In the genomic region with DNA sequence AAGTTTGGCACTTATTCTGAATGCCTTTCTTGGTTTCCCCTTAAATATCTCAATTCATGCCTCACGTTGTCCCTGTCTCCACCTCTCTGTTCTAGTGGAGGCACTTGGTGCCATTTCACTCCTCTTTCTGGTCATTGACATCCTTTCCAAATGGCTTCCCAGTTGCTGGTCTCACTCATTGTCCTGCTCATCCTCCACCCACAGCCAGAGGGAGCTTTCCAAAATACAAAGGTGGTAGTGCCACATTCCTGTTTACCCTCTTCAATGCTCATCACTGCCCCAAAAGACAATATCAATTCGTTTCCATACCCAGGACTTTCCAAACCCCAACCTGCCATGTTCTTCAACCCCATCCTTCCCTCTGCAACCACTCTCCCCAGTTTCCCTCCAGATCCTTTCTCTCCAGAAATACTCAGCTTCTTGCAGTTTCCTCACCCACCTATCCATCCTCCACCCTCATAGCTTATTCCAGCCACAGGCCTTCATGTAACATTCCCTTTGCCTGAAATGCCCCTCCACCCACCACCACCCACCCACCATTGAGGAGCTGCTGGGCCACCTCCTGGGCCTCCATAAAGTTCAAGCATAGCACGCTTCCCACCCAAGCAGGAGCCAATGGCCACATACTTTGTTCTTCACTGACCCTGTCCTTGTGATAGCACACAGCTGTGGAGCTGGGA, we compare ENCODE assay signal across 16 cellular contexts.
DNase-seq lines count a peak whose midpoint lies in the region; ATAC-seq, FAIRE-seq and TF ChIP-seq lines count a peak whose summit lies in the region.
"Had no signal": no experiment of that assay in that cellular context is flagged by ENCODE, and none has a peak within 500 bp of the region (broad histone marks: within the 10 kb centered on the region; RNA-seq: fewer than 3 reads in every experiment).

No MANE protein-coding gene starts in this region.

- FAIRE-seq in HepG2 (lab: Jason Lieb, UNC) (no peak), H1 (lab: Jason Lieb, UNC) (no peak)
- FAIRE-seq: kidney had no signal

- H3K23ac ChIP-seq in H1 (ENCODE audit: insufficient read length), result no peak overlapping the region

- H3K9ac ChIP-seq in HepG2 (ENCODE audit: insufficient read depth, low read depth, low read length), result no peak overlapping the region
- no peak overlapping the region for H3K9ac ChIP-seq in H1 (replicated peaks in 1 of 4; ENCODE audit: extremely low read depth in 1 of 4, low read depth in 3 of 4, low read length in 3 of 4)

- no TSS peak for BruUV-seq in HepG2 (replicated peaks; lab: Mats Ljungman, UMichigan)

- H3K79me2 ChIP-seq in HepG2 (ENCODE audit: insufficient read depth, low read length), result no peaks in the 10 kb centered on the region
- H3K79me2 ChIP-seq in H1 (ENCODE audit: control insufficient read depth in 1 of 2, insufficient read depth in 2 of 2, low read length in 2 of 2), result no peaks in the 10 kb centered on the region

- no peak overlapping the region for H2BK15ac ChIP-seq in H1 (ENCODE audit: low read length)

- POLR2A ChIA-PET in HepG2 (lab: Yijun Ruan, JAX), result no interaction called here
- POLR2A ChIA-PET in H1 (lab: Charles Lee; ENCODE audit: partially characterized antibody), result no interaction called here
- POLR2A ChIA-PET in naive thymus-derived CD4-positive, alpha-beta T cell (lab: Charles Lee), result no interaction called here

- intact Hi-C loops in right lobe of liver (cut with DNase I) (no loop called here), HepG2 (cut with micrococcal nuclease; ENCODE audit: unreplicated experiment) (no loop called here), upper lobe of right lung (cut with DNase I) (no loop called here)
- intact Hi-C loops in naive thymus-derived CD4-positive, alpha-beta T cell (cut with micrococcal nuclease), result loop anchor here in 1 of 2 donors (5.0 kb wide), 1 partner anchor 58 kb away; no protein-coding TSS in a partner anchor

- no peak overlapping the region for H2AK5ac ChIP-seq in H1 (ENCODE audit: low read depth, low read length)

- TF ChIP-seq CTCF in right lobe of liver (IDR thresholded peaks at IDR 0.05) (peak in 3 of 4 donors; percentile 15 to 27 (median 19)), HepG2 (CRISPR knock-in tag; IDR thresholded peaks at IDR 0.05) (no peak), H1 (IDR thresholded peaks at IDR 0.05; ENCODE audit: control extremely low read depth in 1 of 3, insufficient read depth in 1 of 3, low read depth in 1 of 3, low read length in 3 of 3) (peak; percentile 19 to 58 (median 27); a peak in 3 of 4 replicates), upper lobe of right lung (IDR thresholded peaks at IDR 0.05) (peak; percentile 11)

- H4K20me1 ChIP-seq in HepG2 (ENCODE audit: insufficient read depth, low read length) (no peaks in the 10 kb centered on the region), H1 (replicated peaks in 1 of 2; ENCODE audit: control insufficient read depth in 1 of 2, insufficient read depth in 2 of 2, low read length in 2 of 2) (no peaks in the 10 kb centered on the region)

- no peak overlapping the region for H2BK12ac ChIP-seq in H1 (ENCODE audit: low read depth, low read length)

- no peak for TF ChIP-seq POLR2A in right lobe of liver (IDR thresholded peaks at IDR 0.05)
- no peak for TF ChIP-seq POLR2A in HepG2 (IDR thresholded peaks at IDR 0.05; ENCODE audit: insufficient read depth in 1 of 2, low read depth in 2 of 2, low read length in 2 of 2)
- TF ChIP-seq POLR2A in H1 (IDR thresholded peaks at IDR 0.05; ENCODE audit: control extremely low read depth in 1 of 2, low read depth in 2 of 2, low read length in 2 of 2), result no peak

- H3K4me3 ChIP-seq in right lobe of liver (no peak overlapping the region), HepG2 (replicated peaks in 1 of 3; ENCODE audit: insufficient read depth in 1 of 3, low read depth in 2 of 3, low read length in 3 of 3) (no peak overlapping the region), H1 (ENCODE audit: extremely low read depth in 1 of 4, insufficient read depth in 2 of 4, low read depth in 3 of 4, low read length in 4 of 4) (no peak overlapping the region), upper lobe of right lung (no peak overlapping the region)
- no peak overlapping the region for H3K4me3 ChIP-seq in naive thymus-derived CD4-positive, alpha-beta T cell (ENCODE audit: low read length)

- H3K27me3 Mint-ChIP-seq in naive thymus-derived CD4-positive, alpha-beta T cell, result peaks cover 0 to 55% (median 6%) of the 10 kb centered on the region in 5 donors

- H3K56ac ChIP-seq in H1 (replicated peaks; ENCODE audit: insufficient read length, low read depth, low read length), result no peak overlapping the region

- WGBS in right lobe of liver (ENCODE audit: insufficient coverage, low coverage, low lambda C conversion rate, missing lambda C conversion rate), result 50% methylated on average over 2 of the region's 3 CpGs
- 9% methylated on average over 3 of the region's 3 CpGs for WGBS in HepG2 (ENCODE audit: low lambda C conversion rate)
- WGBS in H1 (ENCODE audit: extremely low coverage in 1 of 2, insufficient coverage in 1 of 2, insufficient read length in 1 of 2, insufficient replicate concordance in 2 of 2, low coverage in 1 of 2, low lambda C conversion rate in 2 of 2, missing lambda C conversion rate in 1 of 2), 2 experiments, result 89% methylated on average over 3 of the region's 3 CpGs; no CpG with 5 or more reads in 1 of the 2 experiments

- TF ChIP-seq RAD21 in HepG2 (CRISPR knock-in tag; IDR thresholded peaks at IDR 0.05) (no peak), H1 (IDR thresholded peaks at IDR 0.05 in 1 of 2, conservative IDR thresholded peaks at IDR 0.05 in 1 of 2; ENCODE audit: low read depth in 2 of 2, low read length in 2 of 2) (peak in 1 of 2 experiments; percentile 32; a peak in 2 of 4 replicates)

- TF ChIP-seq EP300 in HepG2 (IDR thresholded peaks at IDR 0.05; ENCODE audit: low read depth in 2 of 2, low read length in 2 of 2), result no peak
- no peak for TF ChIP-seq EP300 in HepG2 (CRISPR knock-in tag; IDR thresholded peaks at IDR 0.05; ENCODE audit: borderline replicate concordance)
- TF ChIP-seq EP300 in H1 (IDR thresholded peaks at IDR 0.05; ENCODE audit: borderline replicate concordance in 1 of 2, low read depth in 2 of 2, low read length in 2 of 2), result no peak

- H3K18ac ChIP-seq in H1 (ENCODE audit: extremely low read depth, low read length), result no peak overlapping the region

- H3K4ac ChIP-seq in H1 (replicated peaks; ENCODE audit: insufficient read length, low read depth, low read length), result no peak overlapping the region

- no peaks in the 10 kb centered on the region for H3K27me3 ChIP-seq in right lobe of liver
- H3K27me3 ChIP-seq in HepG2 (ENCODE audit: control insufficient read depth in 1 of 2, insufficient read depth in 2 of 2, low read length in 2 of 2), result peaks cover 0 to 19% of the 10 kb centered on the region in 2 experiments; a peak in 3 of 5 replicates
- H3K27me3 ChIP-seq in H1 (replicated peaks in 1 of 4; ENCODE audit: control insufficient read depth in 3 of 4, extremely low read depth in 1 of 4, insufficient read depth in 3 of 4, low read length in 3 of 4), result no peaks in the 10 kb centered on the region; a peak in 1 of 7 replicates
- H3K27me3 ChIP-seq in upper lobe of right lung, result no peaks in the 10 kb centered on the region
- H3K27me3 ChIP-seq in naive thymus-derived CD4-positive, alpha-beta T cell (ENCODE audit: control insufficient read depth in 2 of 2, insufficient read depth in 2 of 2, low read length in 2 of 2), result no peaks in the 10 kb centered on the region

- no peak overlapping the region for H2BK20ac ChIP-seq in H1 (ENCODE audit: low read length)

- peaks cover 0 to 3% (median 0%) of the 10 kb centered on the region in 5 donors for H3K36me3 Mint-ChIP-seq in naive thymus-derived CD4-positive, alpha-beta T cell

- peaks cover 0 to 6% (median 0%) of the 10 kb centered on the region in 11 donors for H3K9me3 Mint-ChIP-seq in naive thymus-derived CD4-positive, alpha-beta T cell
- H3K9me3 Mint-ChIP-seq: activated naive CD8-positive, alpha-beta T cell treated with anti-CD3 and anti-CD28 coated beads, Interleukin-2, amount 50 U/mL, for 24 hours had no signal

- no peaks in the 10 kb centered on the region for H3K9me3 ChIP-seq in right lobe of liver
- no peaks in the 10 kb centered on the region for H3K9me3 ChIP-seq in HepG2 (ENCODE audit: low read length)
- no peaks in the 10 kb centered on the region for H3K9me3 ChIP-seq in H1 (ENCODE audit: insufficient read depth in 2 of 2, low read depth in 1 of 2, low read length in 1 of 2)
- H3K9me3 ChIP-seq in upper lobe of right lung, result no peaks in the 10 kb centered on the region
- no peaks in the 10 kb centered on the region for H3K9me3 ChIP-seq in naive thymus-derived CD4-positive, alpha-beta T cell (ENCODE audit: control insufficient read depth in 2 of 3, low read length in 3 of 3)

- H4K8ac ChIP-seq in H1 (ENCODE audit: extremely low read depth, insufficient read depth, low read length), result no peak overlapping the region

- no peak overlapping the region for H2AFZ ChIP-seq in HepG2 (ENCODE audit: low read length)
- no peak overlapping the region for H2AFZ ChIP-seq in H1 (ENCODE audit: low read length)

- H3K4me3 Mint-ChIP-seq in naive thymus-derived CD4-positive, alpha-beta T cell, result no peak overlapping the region
- H3K4me3 Mint-ChIP-seq: activated naive CD8-positive, alpha-beta T cell treated with anti-CD3 and anti-CD28 coated beads, Interleukin-2, amount 50 U/mL, for 24 hours had no signal

- H3K27ac Mint-ChIP-seq in naive thymus-derived CD4-positive, alpha-beta T cell, result no peak overlapping the region
- H3K27ac Mint-ChIP-seq: activated naive CD8-positive, alpha-beta T cell treated with anti-CD3 and anti-CD28 coated beads, Interleukin-2, amount 50 U/mL, for 24 hours had no signal

- no peaks in the 10 kb centered on the region for H3K79me1 ChIP-seq in H1 (ENCODE audit: low read depth, low read length)

- no peak overlapping the region for H4K5ac ChIP-seq in H1 (ENCODE audit: insufficient read length, low read depth, low read length)

- no peak overlapping the region for H3K14ac ChIP-seq in H1 (ENCODE audit: insufficient read length)

- H3K27ac ChIP-seq in right lobe of liver (no peak overlapping the region), HepG2 (ENCODE audit: extremely low read length, insufficient read depth, low read length) (no peak overlapping the region), H1 (ENCODE audit: low read depth, low read length) (no peak overlapping the region), upper lobe of right lung (no peak overlapping the region)
- no peak overlapping the region for H3K27ac ChIP-seq in naive thymus-derived CD4-positive, alpha-beta T cell (ENCODE audit: low read depth, low read length)

- H3K4me1 ChIP-seq in right lobe of liver, result no peaks in the 10 kb centered on the region
- H3K4me1 ChIP-seq in HepG2 (ENCODE audit: insufficient read depth, low read length), result no peaks in the 10 kb centered on the region
- peaks cover 0 to 7% (median 3%) of the 10 kb centered on the region in 4 experiments; a peak in 3 of 7 replicates for H3K4me1 ChIP-seq in H1 (replicated peaks in 1 of 4; ENCODE audit: control insufficient read depth in 3 of 4, insufficient read depth in 4 of 4, low read length in 3 of 4)
- H3K4me1 ChIP-seq in upper lobe of right lung, result peaks cover 5% of the 10 kb centered on the region
- peaks cover 8 to 13% of the 10 kb centered on the region in 2 donors for H3K4me1 ChIP-seq in naive thymus-derived CD4-positive, alpha-beta T cell (ENCODE audit: control insufficient read depth in 2 of 2, insufficient read depth in 2 of 2, low read length in 2 of 2)

- no peak overlapping the region for H3K4me2 ChIP-seq in HepG2 (ENCODE audit: low read depth, low read length)
- H3K4me2 ChIP-seq in H1 (ENCODE audit: insufficient read depth in 1 of 2, low read depth in 2 of 2, low read length in 2 of 2), result no peak overlapping the region

- no peak overlapping the region for H2BK120ac ChIP-seq in H1 (replicated peaks; ENCODE audit: low read depth, low read length)

- H3K36me3 ChIP-seq in right lobe of liver, result no peaks in the 10 kb centered on the region
- H3K36me3 ChIP-seq in HepG2 (replicated peaks in 1 of 2; ENCODE audit: control insufficient read depth in 1 of 2, insufficient read depth in 2 of 2, low read length in 2 of 2), result no peaks in the 10 kb centered on the region
- H3K36me3 ChIP-seq in H1 (ENCODE audit: control insufficient read depth in 2 of 4, insufficient read depth in 4 of 4, low read length in 3 of 4), result no peaks in the 10 kb centered on the region
- H3K36me3 ChIP-seq in upper lobe of right lung, result no peaks in the 10 kb centered on the region
- H3K36me3 ChIP-seq in naive thymus-derived CD4-positive, alpha-beta T cell (ENCODE audit: control insufficient read depth in 2 of 3, insufficient read depth in 3 of 3, low read length in 3 of 3), result no peaks in the 10 kb centered on the region

- ATAC-seq in right lobe of liver (peak in 2 of 4 donors; percentile 32 to 33), HepG2 (no peak), upper lobe of right lung (no peak), GM18870 (IDR thresholded peaks at IDR 0.05; ENCODE audit: unreplicated experiment) (no peak)
- ATAC-seq in naive thymus-derived CD4-positive, alpha-beta T cell, result no peak
- ATAC-seq: activated naive CD8-positive, alpha-beta T cell treated with anti-CD3 and anti-CD28 coated beads, Interleukin-2, amount 50 U/mL, for 24 hours had no signal

- H4K91ac ChIP-seq in H1 (replicated peaks; ENCODE audit: insufficient read length, low read length), result no peak overlapping the region

- DNase-seq in right lobe of liver (peak in 1 of 3 donors; percentile 11), HepG2 (ENCODE audit: low spot score) (no peak), NCI-H69 (lab: John Stamatoyannopoulos, UW) (peak; percentile 10), H1 (ENCODE audit: low read depth in 1 of 2, low spot score in 2 of 2) (no peak), upper lobe of right lung (no peak), SKM-1 treated with dmso at 0.1 percent for 144 hours (lab: John Stamatoyannopoulos, UW; ENCODE audit: unreplicated experiment) (no peak)
- no peak for DNase-seq in naive thymus-derived CD4-positive, alpha-beta T cell
- DNase-seq: activated CD4-positive, alpha-beta T cell treated with anti-CD3 and anti-CD28 coated beads for 1 hour; activated naive CD8-positive, alpha-beta T cell treated with anti-CD3 and anti-CD28 coated beads, Interleukin-2, amount 50 U/mL, for 24 hours; C1 segment of cervical spinal cord; foreskin melanocyte; GDM1; kidney; stimulated activated CD4-positive, alpha-beta T cell treated with anti-CD3 and anti-CD28 coated beads, Interleukin-4, amount 100 ng/mL, for 24 hours; stimulated activated naive CD4-positive, alpha-beta T cell had no signal

- peaks cover 2% of the 10 kb centered on the region; the same call in 1 of the 2 replicates for H3K23me2 ChIP-seq in H1 (ENCODE audit: low read depth, low read length)

- CTCF ChIA-PET in HepG2 (lab: Yijun Ruan, JAX; ENCODE audit: low intra/inter-chr PET ratio, low total read pairs) (no interaction called here), H1 (lab: Charles Lee; ENCODE audit: partially characterized antibody) (interaction anchor here (0.6 to 3.7 kb wide), 18 partner anchors 11 to 621 kb away, joined by 3 to 19 read pairs (median 4); no protein-coding TSS in a partner anchor)
- CTCF ChIA-PET in naive thymus-derived CD4-positive, alpha-beta T cell (lab: Charles Lee), result no interaction called here

- H2BK5ac ChIP-seq in H1 (ENCODE audit: low read depth, low read length), result no peak overlapping the region

- in situ Hi-C loops in HepG2 (cut with HindIII; ENCODE audit: extremely low pct_ligation_motif_present, low pct_unique_long_range_greater_than_20kb), result no loop called here

- peaks cover 8 to 26% (median 14%) of the 10 kb centered on the region in 7 donors for H3K4me1 Mint-ChIP-seq in naive thymus-derived CD4-positive, alpha-beta T cell
